ENCODE assay signal across 14 cellular contexts in the genomic region with DNA sequence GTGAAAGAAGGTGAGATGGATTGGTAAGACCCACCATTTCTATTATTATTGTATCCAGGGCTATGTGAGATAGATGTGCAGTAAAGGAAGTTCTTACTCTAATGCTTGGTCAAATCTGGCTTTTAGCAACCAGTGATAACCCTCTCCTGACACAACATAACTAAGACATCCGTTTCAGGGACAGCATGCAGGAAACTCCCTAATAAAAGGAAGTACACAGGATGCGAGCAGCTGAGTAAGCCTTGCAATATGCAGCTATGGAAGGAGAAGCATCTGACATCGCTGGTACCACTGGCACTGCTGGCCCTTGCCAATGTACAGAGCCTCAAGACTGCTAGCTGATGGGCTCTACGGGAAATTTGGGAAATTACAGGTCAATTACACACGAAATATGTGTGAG.
"Had no signal": no experiment of that assay in that cellular context is flagged by ENCODE, and none has a peak within 500 bp of the region (broad histone marks: within the 10 kb centered on the region; RNA-seq: fewer than 3 reads in every experiment).

No MANE protein-coding gene starts in this region.

- ATAC-seq: activated T-helper 17 cell treated with anti-CD3 and anti-CD28 coated beads, Interleukin-2, amount 50 U/mL, for 72 hours; esophagus mucosa; left ventricle myocardium superior; natural killer cell; stimulated activated memory B cell treated with anti-CD40 and anti-IgM and Interleukin-4, amounts not matched to agents 10 μg/mL and 1 μg/mL and 100 μg/mL, for 72 hours; T-helper 17 cell had no signal

- DNase-seq: activated naive CD4-positive, alpha-beta T cell treated with Interleukin-2 at 50 U/mL for 16 hours; activated T-cell treated with anti-CD3 and anti-CD28 coated beads for 4 hours; hypothalamus; kidney; left ventricle myocardium superior; mesendoderm; natural killer cell; nucleus accumbens; posterior cingulate gyrus; stimulated activated CD4-positive, alpha-beta T cell treated with anti-CD3 and anti-CD28 coated beads, Interleukin-2, amount 100 ng/mL, for 48 hours; T-helper 17 cell had no signal
